Comparison of ENCODE assay signal across 13 cellular contexts in genomic region chr14:22231022-22231421, GRCh38.
DNase-seq lines count a peak whose midpoint lies in the region; ATAC-seq and TF ChIP-seq lines count a peak whose summit lies in the region.
"Had no signal": no experiment of that assay in that cellular context is flagged by ENCODE, and none has a peak within 500 bp of the region (broad histone marks: within the 10 kb centered on the region; RNA-seq: fewer than 3 reads in every experiment).

No MANE protein-coding gene starts in this region.

- H3K27ac Mint-ChIP-seq in activated B cell treated with CpG ODN at 0.5 μM for 24 hours (peak overlapping the region; percentile 25), Caco-2 (ENCODE audit: unreplicated experiment) (no peak overlapping the region)
- peak overlapping the region; percentile 40 to 42 for H3K27ac Mint-ChIP-seq in natural killer cell treated with Interleukin-12 subunit alpha and Interleukin-12 subunit beta and Interleukin-15 and Interleukin-18, amount 100 ng/mL, for 72 hours

- H3K4me1 Mint-ChIP-seq in activated B cell treated with CpG ODN at 0.5 μM for 24 hours (peaks cover 48% of the 10 kb centered on the region), Caco-2 (ENCODE audit: low read depth, unreplicated experiment) (no peaks in the 10 kb centered on the region)
- H3K4me1 Mint-ChIP-seq in natural killer cell treated with Interleukin-12 subunit alpha and Interleukin-12 subunit beta and Interleukin-15 and Interleukin-18, amount 100 ng/mL, for 72 hours (ENCODE audit: low read depth in 2 of 2) = peaks cover 28 to 35% of the 10 kb centered on the region in 2 donors

- WGBS in aorta, 2 donors = 98 to 100% methylated on average over 1 of the region's 1 CpG

- ATAC-seq in HG03108 (IDR thresholded peaks at IDR 0.05; ENCODE audit: unreplicated experiment) (peak; percentile 64), activated B cell treated with CpG ODN at 0.5 μM for 24 hours (ENCODE audit: low read depth) (peak; percentile 73), aorta (ENCODE audit: low FRiP score) (no peak)
- peak; percentile 75 to 85 for ATAC-seq in natural killer cell treated with Interleukin-12 subunit alpha and Interleukin-12 subunit beta and Interleukin-15 and Interleukin-18, amount 100 ng/mL, for 72 hours
- ATAC-seq: body of pancreas, right cardiac atrium had no signal

- H3K27me3 Mint-ChIP-seq in activated B cell treated with CpG ODN at 0.5 μM for 24 hours (no peaks in the 10 kb centered on the region), Caco-2 (ENCODE audit: insufficient read depth, unreplicated experiment) (no peaks in the 10 kb centered on the region)
- no peaks in the 10 kb centered on the region for H3K27me3 Mint-ChIP-seq in natural killer cell treated with Interleukin-12 subunit alpha and Interleukin-12 subunit beta and Interleukin-15 and Interleukin-18, amount 100 ng/mL, for 72 hours

- H3K36me3 Mint-ChIP-seq in activated B cell treated with CpG ODN at 0.5 μM for 24 hours (ENCODE audit: low read depth) (no peaks in the 10 kb centered on the region), Caco-2 (ENCODE audit: insufficient read depth, unreplicated experiment) (peaks cover 5% of the 10 kb centered on the region)
- H3K36me3 Mint-ChIP-seq in natural killer cell treated with Interleukin-12 subunit alpha and Interleukin-12 subunit beta and Interleukin-15 and Interleukin-18, amount 100 ng/mL, for 72 hours = no peaks in the 10 kb centered on the region

- DNase-seq in activated T-cell treated with anti-CD3 and anti-CD28 coated beads for 1 hour (ENCODE audit: low read depth) = peak; percentile 0
- no peak for DNase-seq in activated T-cell treated with anti-CD3 and anti-CD28 coated beads, Interleukin-2, amount 50 U/mL, for 48 hours
- no peak for DNase-seq in activated B cell treated with CpG ODN at 0.5 μM for 24 hours
- no peak for DNase-seq in natural killer cell treated with Interleukin-12 subunit alpha and Interleukin-12 subunit beta and Interleukin-15 and Interleukin-18, amount 100 ng/mL, for 72 hours (ENCODE audit: low spot score)
- DNase-seq in Caco-2 = no peak
- no peak for DNase-seq in NCI-H2227 (lab: John Stamatoyannopoulos, UW; ENCODE audit: unreplicated experiment)
- no peak for DNase-seq in aorta
- DNase-seq: body of pancreas, H7, NCI-H524, right cardiac atrium, tibial artery had no signal

- peaks cover 7% of the 10 kb centered on the region for H3K4me1 ChIP-seq in Caco-2
- no peaks in the 10 kb centered on the region for H3K4me1 ChIP-seq in aorta (ENCODE audit: control insufficient read depth in 1 of 2, insufficient read depth in 2 of 2, low read length in 2 of 2)
- H3K4me1 ChIP-seq: body of pancreas had no signal

- intact Hi-C loops in activated B cell treated with CpG ODN at 0.5 μM for 24 hours (cut with micrococcal nuclease) = no loop called here
- intact Hi-C loops in Caco-2 (cut with micrococcal nuclease; ENCODE audit: unreplicated experiment) = no loop called here
- intact Hi-C loops in aorta (cut with DNase I) = no loop called here

- TF ChIP-seq CTCF in activated B cell treated with CpG ODN at 0.5 μM for 24 hours (IDR thresholded peaks at IDR 0.05) (no peak), Caco-2 (IDR thresholded peaks at IDR 0.05; ENCODE audit: insufficient read depth in 1 of 2, low read depth in 1 of 2, low read length in 1 of 2, severe bottlenecking in 1 of 2, unreplicated experiment in 1 of 2) (no peak)

- peaks cover 21% of the 10 kb centered on the region for H3K9me3 ChIP-seq in Caco-2
- H3K9me3 ChIP-seq in aorta (ENCODE audit: control insufficient read depth, low read length) = peaks cover 5% of the 10 kb centered on the region
- H3K9me3 ChIP-seq: body of pancreas had no signal

- POLR2A ChIA-PET in activated B cell treated with CpG ODN at 0.5 μM for 24 hours (lab: Charles Lee) = no interaction called here
- POLR2A ChIA-PET in Caco-2 (lab: Charles Lee) = no interaction called here

- no peaks in the 10 kb centered on the region for H3K9me3 Mint-ChIP-seq in activated B cell treated with CpG ODN at 0.5 μM for 24 hours
- H3K9me3 Mint-ChIP-seq in natural killer cell treated with Interleukin-12 subunit alpha and Interleukin-12 subunit beta and Interleukin-15 and Interleukin-18, amount 100 ng/mL, for 72 hours = no peaks in the 10 kb centered on the region
- peaks cover 27% of the 10 kb centered on the region for H3K9me3 Mint-ChIP-seq in Caco-2 (ENCODE audit: unreplicated experiment)

- BruUV-seq in Caco-2 (replicated peaks; lab: Mats Ljungman, UMichigan) = no TSS peak

- H3K27ac ChIP-seq in aorta (ENCODE audit: low read depth in 1 of 2, low read length in 2 of 2) = no peak overlapping the region
- H3K27ac ChIP-seq: body of pancreas, tibial artery had no signal

- H3K4me3 Mint-ChIP-seq in activated B cell treated with CpG ODN at 0.5 μM for 24 hours = no peak overlapping the region
- peak overlapping the region; percentile 14 for H3K4me3 Mint-ChIP-seq in natural killer cell treated with Interleukin-12 subunit alpha and Interleukin-12 subunit beta and Interleukin-15 and Interleukin-18, amount 100 ng/mL, for 72 hours
- no peak overlapping the region for H3K4me3 Mint-ChIP-seq in Caco-2 (ENCODE audit: unreplicated experiment)

- H3K27me3 ChIP-seq in Caco-2 (replicated peaks; ENCODE audit: control insufficient read depth, insufficient read depth, low read length) = no peaks in the 10 kb centered on the region
- no peaks in the 10 kb centered on the region for H3K27me3 ChIP-seq in aorta (ENCODE audit: control insufficient read depth in 1 of 2, insufficient read depth in 2 of 2, low read length in 1 of 2)
- H3K27me3 ChIP-seq: body of pancreas, tibial artery had no signal

- no peaks in the 10 kb centered on the region for H3K36me3 ChIP-seq in Caco-2 (ENCODE audit: control insufficient read depth, insufficient read depth, low read length)
- H3K36me3 ChIP-seq in aorta (ENCODE audit: control insufficient read depth in 1 of 2, insufficient read depth in 2 of 2, low read length in 1 of 2) = no peaks in the 10 kb centered on the region

- H3K4me3 ChIP-seq in Caco-2 (ENCODE audit: low read depth, low read length) (no peak overlapping the region), aorta (ENCODE audit: low read length in 2 of 2) (no peak overlapping the region)
- H3K4me3 ChIP-seq: body of pancreas, tibial artery had no signal

- CTCF ChIA-PET in activated B cell treated with CpG ODN at 0.5 μM for 24 hours (lab: Charles Lee) = interaction anchor here (1.0 kb wide), 1 partner anchor 30 kb away, joined by 3 read pairs; no protein-coding TSS in a partner anchor
- CTCF ChIA-PET in Caco-2 (lab: Charles Lee) = no interaction called here
